In the genomic region with DNA sequence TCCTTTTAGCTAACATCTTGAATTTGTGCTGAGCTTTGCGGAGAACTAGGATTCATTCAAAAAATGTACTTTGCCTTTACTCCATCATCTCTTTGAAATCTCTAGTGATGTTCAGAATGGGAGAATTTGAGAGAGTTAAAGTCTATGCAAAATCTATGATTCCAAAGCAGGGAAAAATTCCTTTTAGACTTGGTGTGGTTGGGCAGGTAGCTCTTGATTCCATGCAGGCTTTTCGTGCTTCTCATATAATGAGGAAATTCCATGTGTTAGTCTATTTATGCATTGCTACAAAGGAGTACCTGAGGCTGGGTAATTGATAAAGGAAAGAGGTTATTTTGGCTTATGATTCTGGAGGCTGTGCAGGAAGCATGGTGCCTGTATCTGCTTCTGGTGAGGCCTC, we compare ENCODE assay signal across 24 cellular contexts.
"Had no signal": no experiment of that assay in that cellular context is flagged by ENCODE, and none has a peak within 500 bp of the region (broad histone marks: within the 10 kb centered on the region; RNA-seq: fewer than 3 reads in every experiment).

No MANE protein-coding gene starts in this region.

- ATAC-seq: esophagus mucosa, foreskin keratinocyte, gastrocnemius medialis, gastroesophageal sphincter, heart left ventricle, heart right ventricle had no signal

- H3K4me3 ChIP-seq: colonic mucosa, coronary artery, dorsolateral prefrontal cortex, esophagus muscularis mucosa, esophagus squamous epithelium, gastrocnemius medialis, gastroesophageal sphincter, heart left ventricle, heart right ventricle had no signal

- H3K27ac ChIP-seq: colonic mucosa, coronary artery, dorsolateral prefrontal cortex, epithelial cell of prostate, esophagus muscularis mucosa, esophagus squamous epithelium, foreskin keratinocyte, gastrocnemius medialis, gastroesophageal sphincter, heart left ventricle, heart right ventricle had no signal

- DNase-seq: colonic mucosa; cortex of kidney; dermis blood vessel endothelial cell; dorsolateral prefrontal cortex; effector CD4-positive, alpha-beta T cell; effector CD8-positive, alpha-beta T cell; effector memory CD4-positive, alpha-beta T cell; endodermal cell; erythroblast; esophagus squamous epithelium; foreskin fibroblast; foreskin keratinocyte; foreskin melanocyte; gastrocnemius medialis; glutamatergic neuron; head of caudate nucleus; heart left ventricle; heart right ventricle had no signal

- H3K4me1 ChIP-seq: colonic mucosa, esophagus squamous epithelium, foreskin keratinocyte, gastrocnemius medialis, heart left ventricle, heart right ventricle had no signal

- H3K4me3 Mint-ChIP-seq: dendritic cell treated with granulocyte-macrophage colony-stimulating factor and Interleukin-4, amounts not matched to agents 40 ng/mL and 50 ng/mL, for 4 days; endodermal cell had no signal

- H3K27ac Mint-ChIP-seq: dendritic cell treated with granulocyte-macrophage colony-stimulating factor and Interleukin-4, amounts not matched to agents 40 ng/mL and 50 ng/mL, for 4 days; endodermal cell had no signal

- H3K36me3 ChIP-seq: colonic mucosa, esophagus muscularis mucosa, esophagus squamous epithelium, gastrocnemius medialis, gastroesophageal sphincter, heart left ventricle, heart right ventricle had no signal

- H3K27me3 Mint-ChIP-seq: dendritic cell treated with granulocyte-macrophage colony-stimulating factor and Interleukin-4, amounts not matched to agents 40 ng/mL and 50 ng/mL, for 4 days had no signal

- H3K27me3 ChIP-seq: colonic mucosa, dorsolateral prefrontal cortex, esophagus muscularis mucosa, esophagus squamous epithelium, foreskin keratinocyte, gastrocnemius medialis, gastroesophageal sphincter, heart right ventricle had no signal

- H3K9me3 ChIP-seq: colonic mucosa, esophagus muscularis mucosa, esophagus squamous epithelium, gastrocnemius medialis had no signal
